Comparison of ENCODE assay signal across 1 cellular context in the genomic region with DNA sequence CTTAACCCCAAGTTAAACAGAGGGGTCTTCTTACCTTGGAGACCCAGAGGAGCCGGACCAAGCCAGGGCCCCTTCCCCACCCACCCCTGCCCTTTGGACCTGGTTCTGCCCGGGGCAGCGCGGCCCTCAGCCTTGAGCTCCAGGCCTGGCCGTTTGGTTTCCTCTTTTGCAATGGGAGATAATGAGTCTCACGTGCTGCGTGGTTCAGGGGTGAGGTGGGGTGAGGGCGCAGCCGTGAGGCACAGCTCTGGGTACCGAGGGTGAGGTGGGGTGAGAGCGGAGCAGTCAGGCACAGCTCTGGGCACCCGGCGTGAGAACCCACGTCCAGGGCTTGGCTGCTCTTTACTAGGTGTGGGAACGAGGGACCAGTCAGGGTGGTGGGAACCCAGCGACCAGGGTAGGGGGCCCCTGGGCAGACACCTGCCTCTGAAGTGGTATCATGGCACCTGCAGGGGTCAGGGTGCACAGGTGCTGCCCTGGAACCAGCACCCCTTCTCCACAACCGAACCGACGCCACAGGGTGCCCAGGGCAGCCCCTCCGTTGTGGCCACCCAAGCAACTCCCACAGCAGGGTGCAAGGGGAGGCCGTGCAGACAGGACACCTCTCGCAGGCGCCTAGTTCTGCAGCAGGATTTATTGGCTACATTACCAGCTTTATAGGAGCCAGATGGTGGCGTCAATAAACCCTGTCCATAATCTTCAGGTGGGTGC.
A peak's percentile ranks its signal among the peaks of the same experiment; 100 is the strongest.
TF ChIP-seq lines count a peak whose summit lies in the region.

No MANE protein-coding gene starts in this region.

TF ChIP-seq in HepG2, 621 proteins besides CTCF, POLR2A, EP300 and RAD21 (continued from another document and continues in another):
- TF ChIP-seq, protein P1, sequence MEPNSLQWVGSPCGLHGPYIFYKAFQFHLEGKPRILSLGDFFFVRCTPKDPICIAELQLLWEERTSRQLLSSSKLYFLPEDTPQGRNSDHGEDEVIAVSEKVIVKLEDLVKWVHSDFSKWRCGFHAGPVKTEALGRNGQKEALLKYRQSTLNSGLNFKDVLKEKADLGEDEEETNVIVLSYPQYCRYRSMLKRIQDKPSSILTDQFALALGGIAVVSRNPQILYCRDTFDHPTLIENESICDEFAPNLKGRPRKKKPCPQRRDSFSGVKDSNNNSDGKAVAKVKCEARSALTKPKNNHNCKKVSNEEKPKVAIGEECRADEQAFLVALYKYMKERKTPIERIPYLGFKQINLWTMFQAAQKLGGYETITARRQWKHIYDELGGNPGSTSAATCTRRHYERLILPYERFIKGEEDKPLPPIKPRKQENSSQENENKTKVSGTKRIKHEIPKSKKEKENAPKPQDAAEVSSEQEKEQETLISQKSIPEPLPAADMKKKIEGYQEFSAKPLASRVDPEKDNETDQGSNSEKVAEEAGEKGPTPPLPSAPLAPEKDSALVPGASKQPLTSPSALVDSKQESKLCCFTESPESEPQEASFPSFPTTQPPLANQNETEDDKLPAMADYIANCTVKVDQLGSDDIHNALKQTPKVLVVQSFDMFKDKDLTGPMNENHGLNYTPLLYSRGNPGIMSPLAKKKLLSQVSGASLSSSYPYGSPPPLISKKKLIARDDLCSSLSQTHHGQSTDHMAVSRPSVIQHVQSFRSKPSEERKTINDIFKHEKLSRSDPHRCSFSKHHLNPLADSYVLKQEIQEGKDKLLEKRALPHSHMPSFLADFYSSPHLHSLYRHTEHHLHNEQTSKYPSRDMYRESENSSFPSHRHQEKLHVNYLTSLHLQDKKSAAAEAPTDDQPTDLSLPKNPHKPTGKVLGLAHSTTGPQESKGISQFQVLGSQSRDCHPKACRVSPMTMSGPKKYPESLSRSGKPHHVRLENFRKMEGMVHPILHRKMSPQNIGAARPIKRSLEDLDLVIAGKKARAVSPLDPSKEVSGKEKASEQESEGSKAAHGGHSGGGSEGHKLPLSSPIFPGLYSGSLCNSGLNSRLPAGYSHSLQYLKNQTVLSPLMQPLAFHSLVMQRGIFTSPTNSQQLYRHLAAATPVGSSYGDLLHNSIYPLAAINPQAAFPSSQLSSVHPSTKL (CRISPR knock-in tag; IDR thresholded peaks at IDR 0.05), result 0 out of 2 replicates have a peak, but pooled peaks have one; percentile 9
- TF ChIP-seq, protein P2, sequence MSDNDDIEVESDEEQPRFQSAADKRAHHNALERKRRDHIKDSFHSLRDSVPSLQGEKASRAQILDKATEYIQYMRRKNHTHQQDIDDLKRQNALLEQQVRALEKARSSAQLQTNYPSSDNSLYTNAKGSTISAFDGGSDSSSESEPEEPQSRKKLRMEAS (IDR thresholded peaks at IDR 0.05), result peak; percentile 64; the same call in 1 of the 2 replicates
- TF ChIP-seq CREM (IDR thresholded peaks at IDR 0.05), result 0 out of 2 replicates have a peak, but pooled peaks have one; percentile 40
- no peak for TF ChIP-seq CREM (CRISPR knock-in tag; IDR thresholded peaks at IDR 0.05)
- TF ChIP-seq, protein P3, sequence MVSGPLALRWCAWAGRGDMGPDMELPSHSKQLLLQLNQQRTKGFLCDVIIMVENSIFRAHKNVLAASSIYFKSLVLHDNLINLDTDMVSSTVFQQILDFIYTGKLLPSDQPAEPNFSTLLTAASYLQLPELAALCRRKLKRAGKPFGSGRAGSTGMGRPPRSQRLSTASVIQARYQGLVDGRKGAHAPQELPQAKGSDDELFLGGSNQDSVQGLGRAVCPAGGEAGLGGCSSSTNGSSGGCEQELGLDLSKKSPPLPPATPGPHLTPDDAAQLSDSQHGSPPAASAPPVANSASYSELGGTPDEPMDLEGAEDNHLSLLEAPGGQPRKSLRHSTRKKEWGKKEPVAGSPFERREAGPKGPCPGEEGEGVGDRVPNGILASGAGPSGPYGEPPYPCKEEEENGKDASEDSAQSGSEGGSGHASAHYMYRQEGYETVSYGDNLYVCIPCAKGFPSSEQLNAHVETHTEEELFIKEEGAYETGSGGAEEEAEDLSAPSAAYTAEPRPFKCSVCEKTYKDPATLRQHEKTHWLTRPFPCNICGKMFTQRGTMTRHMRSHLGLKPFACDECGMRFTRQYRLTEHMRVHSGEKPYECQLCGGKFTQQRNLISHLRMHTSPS (CRISPR knock-in tag; IDR thresholded peaks at IDR 0.05; ENCODE audit: low read depth), result peak; percentile 68; the same call in 1 of the 2 replicates
- TF ChIP-seq ZNF772 (CRISPR knock-in tag; IDR thresholded peaks at IDR 0.05), result no peak
- no peak for TF ChIP-seq MAFK (conservative IDR thresholded peaks at IDR 0.05 in 1 of 2, IDR thresholded peaks at IDR 0.05 in 1 of 2; ENCODE audit: low read length in 2 of 2)
- TF ChIP-seq HOXA3 (CRISPR knock-in tag; IDR thresholded peaks at IDR 0.05), result peak; percentile 72
- no peak for TF ChIP-seq MATR3 (CRISPR knock-in tag; IDR thresholded peaks at IDR 0.05)
- TF ChIP-seq, protein P4, sequence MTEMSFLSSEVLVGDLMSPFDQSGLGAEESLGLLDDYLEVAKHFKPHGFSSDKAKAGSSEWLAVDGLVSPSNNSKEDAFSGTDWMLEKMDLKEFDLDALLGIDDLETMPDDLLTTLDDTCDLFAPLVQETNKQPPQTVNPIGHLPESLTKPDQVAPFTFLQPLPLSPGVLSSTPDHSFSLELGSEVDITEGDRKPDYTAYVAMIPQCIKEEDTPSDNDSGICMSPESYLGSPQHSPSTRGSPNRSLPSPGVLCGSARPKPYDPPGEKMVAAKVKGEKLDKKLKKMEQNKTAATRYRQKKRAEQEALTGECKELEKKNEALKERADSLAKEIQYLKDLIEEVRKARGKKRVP (CRISPR knock-in tag; IDR thresholded peaks at IDR 0.05), result no peak
- no peak; the same call in 1 of the 2 replicates for TF ChIP-seq KLF15 (CRISPR knock-in tag; IDR thresholded peaks at IDR 0.05; ENCODE audit: borderline replicate concordance)
- peak; percentile 17; the same call in 1 of the 2 replicates for TF ChIP-seq HDAC2 (CRISPR knock-in tag; IDR thresholded peaks at IDR 0.05)
- 0 out of 2 replicates have a peak, but pooled peaks have one; percentile 31 for TF ChIP-seq TARDBP (CRISPR knock-in tag; IDR thresholded peaks at IDR 0.05)
- TF ChIP-seq, protein P5, sequence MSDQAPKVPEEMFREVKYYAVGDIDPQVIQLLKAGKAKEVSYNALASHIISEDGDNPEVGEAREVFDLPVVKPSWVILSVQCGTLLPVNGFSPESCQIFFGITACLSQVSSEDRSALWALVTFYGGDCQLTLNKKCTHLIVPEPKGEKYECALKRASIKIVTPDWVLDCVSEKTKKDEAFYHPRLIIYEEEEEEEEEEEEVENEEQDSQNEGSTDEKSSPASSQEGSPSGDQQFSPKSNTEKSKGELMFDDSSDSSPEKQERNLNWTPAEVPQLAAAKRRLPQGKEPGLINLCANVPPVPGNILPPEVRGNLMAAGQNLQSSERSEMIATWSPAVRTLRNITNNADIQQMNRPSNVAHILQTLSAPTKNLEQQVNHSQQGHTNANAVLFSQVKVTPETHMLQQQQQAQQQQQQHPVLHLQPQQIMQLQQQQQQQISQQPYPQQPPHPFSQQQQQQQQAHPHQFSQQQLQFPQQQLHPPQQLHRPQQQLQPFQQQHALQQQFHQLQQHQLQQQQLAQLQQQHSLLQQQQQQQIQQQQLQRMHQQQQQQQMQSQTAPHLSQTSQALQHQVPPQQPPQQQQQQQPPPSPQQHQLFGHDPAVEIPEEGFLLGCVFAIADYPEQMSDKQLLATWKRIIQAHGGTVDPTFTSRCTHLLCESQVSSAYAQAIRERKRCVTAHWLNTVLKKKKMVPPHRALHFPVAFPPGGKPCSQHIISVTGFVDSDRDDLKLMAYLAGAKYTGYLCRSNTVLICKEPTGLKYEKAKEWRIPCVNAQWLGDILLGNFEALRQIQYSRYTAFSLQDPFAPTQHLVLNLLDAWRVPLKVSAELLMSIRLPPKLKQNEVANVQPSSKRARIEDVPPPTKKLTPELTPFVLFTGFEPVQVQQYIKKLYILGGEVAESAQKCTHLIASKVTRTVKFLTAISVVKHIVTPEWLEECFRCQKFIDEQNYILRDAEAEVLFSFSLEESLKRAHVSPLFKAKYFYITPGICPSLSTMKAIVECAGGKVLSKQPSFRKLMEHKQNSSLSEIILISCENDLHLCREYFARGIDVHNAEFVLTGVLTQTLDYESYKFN (CRISPR knock-in tag; conservative IDR thresholded peaks at IDR 0.05), result peak; percentile 79
- peak; percentile 40; the same call in 1 of the 2 replicates for TF ChIP-seq PHF8 (CRISPR knock-in tag; IDR thresholded peaks at IDR 0.05)
- TF ChIP-seq TCF7 (IDR thresholded peaks at IDR 0.05; ENCODE audit: low read depth), result peak; percentile 30; the same call in 1 of the 2 replicates
- peak; percentile 88 for TF ChIP-seq HNF4G (IDR thresholded peaks at IDR 0.05; ENCODE audit: borderline replicate concordance, low read depth, low read length)
- TF ChIP-seq HNF4G (CRISPR knock-in tag; IDR thresholded peaks at IDR 0.05; ENCODE audit: borderline replicate concordance, low read depth), result peak; percentile 74; the same call in 1 of the 2 replicates
- no peak for TF ChIP-seq MLLT10 (CRISPR knock-in tag; IDR thresholded peaks at IDR 0.05)
- TF ChIP-seq ZNF263 (CRISPR knock-in tag; IDR thresholded peaks at IDR 0.05), result peak; percentile 32; the same call in 1 of the 2 replicates
- peak; percentile 67; the same call in 1 of the 2 replicates for TF ChIP-seq ZNF430 (CRISPR knock-in tag; IDR thresholded peaks at IDR 0.05)
- TF ChIP-seq, protein P6, sequence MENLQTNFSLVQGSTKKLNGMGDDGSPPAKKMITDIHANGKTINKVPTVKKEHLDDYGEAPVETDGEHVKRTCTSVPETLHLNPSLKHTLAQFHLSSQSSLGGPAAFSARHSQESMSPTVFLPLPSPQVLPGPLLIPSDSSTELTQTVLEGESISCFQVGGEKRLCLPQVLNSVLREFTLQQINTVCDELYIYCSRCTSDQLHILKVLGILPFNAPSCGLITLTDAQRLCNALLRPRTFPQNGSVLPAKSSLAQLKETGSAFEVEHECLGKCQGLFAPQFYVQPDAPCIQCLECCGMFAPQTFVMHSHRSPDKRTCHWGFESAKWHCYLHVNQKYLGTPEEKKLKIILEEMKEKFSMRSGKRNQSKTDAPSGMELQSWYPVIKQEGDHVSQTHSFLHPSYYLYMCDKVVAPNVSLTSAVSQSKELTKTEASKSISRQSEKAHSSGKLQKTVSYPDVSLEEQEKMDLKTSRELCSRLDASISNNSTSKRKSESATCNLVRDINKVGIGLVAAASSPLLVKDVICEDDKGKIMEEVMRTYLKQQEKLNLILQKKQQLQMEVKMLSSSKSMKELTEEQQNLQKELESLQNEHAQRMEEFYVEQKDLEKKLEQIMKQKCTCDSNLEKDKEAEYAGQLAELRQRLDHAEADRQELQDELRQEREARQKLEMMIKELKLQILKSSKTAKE (CRISPR knock-in tag; IDR thresholded peaks at IDR 0.05; ENCODE audit: borderline replicate concordance), result peak; percentile 57; the same call in 1 of the 2 replicates
- no peak for TF ChIP-seq LCORL (IDR thresholded peaks at IDR 0.05)
- TF ChIP-seq LCORL (CRISPR knock-in tag; IDR thresholded peaks at IDR 0.05), result peak; percentile 59; the same call in 1 of the 2 replicates
- TF ChIP-seq, protein P7, sequence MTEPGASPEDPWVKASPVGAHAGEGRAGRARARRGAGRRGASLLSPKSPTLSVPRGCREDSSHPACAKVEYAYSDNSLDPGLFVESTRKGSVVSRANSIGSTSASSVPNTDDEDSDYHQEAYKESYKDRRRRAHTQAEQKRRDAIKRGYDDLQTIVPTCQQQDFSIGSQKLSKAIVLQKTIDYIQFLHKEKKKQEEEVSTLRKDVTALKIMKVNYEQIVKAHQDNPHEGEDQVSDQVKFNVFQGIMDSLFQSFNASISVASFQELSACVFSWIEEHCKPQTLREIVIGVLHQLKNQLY (CRISPR knock-in tag; IDR thresholded peaks at IDR 0.05), result 0 out of 2 replicates have a peak, but pooled peaks have one; percentile 31
- TF ChIP-seq, protein P8, sequence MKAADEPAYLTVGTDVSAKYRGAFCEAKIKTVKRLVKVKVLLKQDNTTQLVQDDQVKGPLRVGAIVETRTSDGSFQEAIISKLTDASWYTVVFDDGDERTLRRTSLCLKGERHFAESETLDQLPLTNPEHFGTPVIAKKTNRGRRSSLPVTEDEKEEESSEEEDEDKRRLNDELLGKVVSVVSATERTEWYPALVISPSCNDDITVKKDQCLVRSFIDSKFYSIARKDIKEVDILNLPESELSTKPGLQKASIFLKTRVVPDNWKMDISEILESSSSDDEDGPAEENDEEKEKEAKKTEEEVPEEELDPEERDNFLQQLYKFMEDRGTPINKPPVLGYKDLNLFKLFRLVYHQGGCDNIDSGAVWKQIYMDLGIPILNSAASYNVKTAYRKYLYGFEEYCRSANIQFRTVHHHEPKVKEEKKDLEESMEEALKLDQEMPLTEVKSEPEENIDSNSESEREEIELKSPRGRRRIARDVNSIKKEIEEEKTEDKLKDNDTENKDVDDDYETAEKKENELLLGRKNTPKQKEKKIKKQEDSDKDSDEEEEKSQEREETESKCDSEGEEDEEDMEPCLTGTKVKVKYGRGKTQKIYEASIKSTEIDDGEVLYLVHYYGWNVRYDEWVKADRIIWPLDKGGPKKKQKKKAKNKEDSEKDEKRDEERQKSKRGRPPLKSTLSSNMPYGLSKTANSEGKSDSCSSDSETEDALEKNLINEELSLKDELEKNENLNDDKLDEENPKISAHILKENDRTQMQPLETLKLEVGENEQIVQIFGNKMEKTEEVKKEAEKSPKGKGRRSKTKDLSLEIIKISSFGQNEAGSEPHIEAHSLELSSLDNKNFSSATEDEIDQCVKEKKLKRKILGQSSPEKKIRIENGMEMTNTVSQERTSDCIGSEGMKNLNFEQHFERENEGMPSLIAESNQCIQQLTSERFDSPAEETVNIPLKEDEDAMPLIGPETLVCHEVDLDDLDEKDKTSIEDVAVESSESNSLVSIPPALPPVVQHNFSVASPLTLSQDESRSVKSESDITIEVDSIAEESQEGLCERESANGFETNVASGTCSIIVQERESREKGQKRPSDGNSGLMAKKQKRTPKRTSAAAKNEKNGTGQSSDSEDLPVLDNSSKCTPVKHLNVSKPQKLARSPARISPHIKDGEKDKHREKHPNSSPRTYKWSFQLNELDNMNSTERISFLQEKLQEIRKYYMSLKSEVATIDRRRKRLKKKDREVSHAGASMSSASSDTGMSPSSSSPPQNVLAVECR (CRISPR knock-in tag; IDR thresholded peaks at IDR 0.05; ENCODE audit: borderline replicate concordance), result peak; percentile 18; the same call in 1 of the 2 replicates
- TF ChIP-seq, protein P9, sequence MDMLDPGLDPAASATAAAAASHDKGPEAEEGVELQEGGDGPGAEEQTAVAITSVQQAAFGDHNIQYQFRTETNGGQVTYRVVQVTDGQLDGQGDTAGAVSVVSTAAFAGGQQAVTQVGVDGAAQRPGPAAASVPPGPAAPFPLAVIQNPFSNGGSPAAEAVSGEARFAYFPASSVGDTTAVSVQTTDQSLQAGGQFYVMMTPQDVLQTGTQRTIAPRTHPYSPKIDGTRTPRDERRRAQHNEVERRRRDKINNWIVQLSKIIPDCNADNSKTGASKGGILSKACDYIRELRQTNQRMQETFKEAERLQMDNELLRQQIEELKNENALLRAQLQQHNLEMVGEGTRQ (IDR thresholded peaks at IDR 0.05; ENCODE audit: low read depth, low read length), result no peak
- TF ChIP-seq, protein P9 (CRISPR knock-in tag; IDR thresholded peaks at IDR 0.05; ENCODE audit: borderline replicate concordance), result peak; percentile 43
